In the genomic region with DNA sequence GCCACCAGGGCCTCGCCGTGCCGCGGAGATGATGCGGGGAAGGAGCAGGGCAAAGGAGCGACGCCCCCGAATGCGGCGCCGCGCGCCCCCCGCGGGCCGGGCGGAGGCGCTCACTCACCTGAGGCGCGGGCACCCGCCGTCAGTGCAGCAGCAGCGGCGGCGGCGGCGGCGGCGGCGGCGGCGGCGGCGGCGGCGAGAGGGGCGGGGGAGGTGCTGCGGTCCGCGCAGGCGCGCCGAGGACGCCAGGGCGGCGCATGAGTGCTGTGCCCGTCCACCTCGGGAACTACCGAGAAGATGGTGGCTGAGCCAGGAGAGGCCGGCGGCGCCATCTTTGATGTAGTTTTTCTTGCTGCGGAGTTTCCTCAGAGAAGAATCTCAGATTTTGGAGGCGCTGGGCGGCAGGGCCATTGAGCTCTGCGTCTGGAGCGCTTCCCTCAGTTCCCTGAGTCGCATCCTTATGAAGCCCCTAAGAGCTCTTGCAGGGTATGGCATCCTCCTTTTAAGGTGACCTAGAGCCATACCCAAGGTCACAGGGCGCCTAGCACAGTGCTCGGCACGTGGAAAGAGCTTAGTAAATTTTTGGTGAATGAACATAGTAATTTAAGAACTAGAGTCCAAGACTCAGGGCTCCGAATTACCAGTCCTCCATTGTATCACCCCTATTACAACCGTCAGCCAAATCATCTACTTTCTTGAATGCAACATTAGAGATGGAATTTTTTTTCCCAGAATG, we compare ENCODE assay signal across 8 cellular contexts. TPM values are rescaled to one million over a fixed set of nuclear protein-coding genes. Genes with fewer than 3 reads are reported as not detected.
DNase-seq lines count a peak whose midpoint lies in the region; ATAC-seq, FAIRE-seq and TF ChIP-seq lines count a peak whose summit lies in the region.

A gene (minus strand): TSS at position 164 of the 733 bp plus-strand sequence. CDS start 24,355 bp downstream, outside the sequence.

- TF ChIP-seq CTCF in BJ (IDR thresholded peaks at IDR 0.05; ENCODE audit: insufficient read depth, low read depth, low read length) (no peak), coronary artery (IDR thresholded peaks at IDR 0.05) (no peak)

- ATAC-seq in HG03457 (IDR thresholded peaks at IDR 0.05; ENCODE audit: unreplicated experiment), result peak; percentile 70

- CTCF ChIA-PET in BJ (lab: Yijun Ruan, JAX), result interaction anchor here (0.8 to 4.3 kb wide), 6 partner anchors 9 to 117 kb away, joined by 4 to 15 read pairs (median 4); a partner anchor contains a TSS

- peak; percentile 80 for FAIRE-seq in GM19239 (lab: Jason Lieb, UNC)

- no peaks in the 10 kb centered on the region for H3K27me3 ChIP-seq in BJ (ENCODE audit: control insufficient read depth, insufficient read depth, low read length)

- H3K27ac ChIP-seq in coronary artery, result peak within 1 kb of the TSS; percentile 81 to 88

- H3K4me3 ChIP-seq in BJ (ENCODE audit: low read depth, low read length), result peak within 1 kb of the TSS; percentile 74
- peak within 1 kb of the TSS; percentile 84 for H3K4me3 ChIP-seq in coronary artery

- POLR2A ChIA-PET in BJ (lab: Charles Lee), result no interaction called here

- DNase-seq in BJ (ENCODE audit: low read depth), result peak; percentile 53
- DNase-seq in GM19239 (ENCODE audit: insufficient read length, low spot score), result peak; percentile 98
- peak; percentile 79 for DNase-seq in NCI-H524 treated with DMSO at 0.1 percent for 48 hours (lab: John Stamatoyannopoulos, UW)
- peak; percentile 95 for DNase-seq in activated CD4-positive, alpha-beta T cell treated with anti-CD3 and anti-CD28 coated beads for 48 hours
- DNase-seq in coronary artery (ENCODE audit: low spot score), result peak; percentile 93
- DNase-seq in left kidney (ENCODE audit: low read depth, low spot score), result peak; percentile 98
- DNase-seq in stimulated activated CD4-positive, alpha-beta T cell treated with anti-CD3 and anti-CD28 coated beads, Interleukin-2, amount 100 ng/mL, for 24 hours, result peak; percentile 90 to 92

- 0 out of 2 replicates have a peak, but pooled peaks cover 1% of the 10 kb centered on the region for H3K36me3 ChIP-seq in BJ (ENCODE audit: control insufficient read depth, insufficient read depth, low read length)

RNA-seq across cellular contexts. Expression of the gene that starts here (rescaled TPM):
- polyA plus RNA-seq in BJ (2011; rRNA removed), result 27.0 and 28.5 TPM in 2 replicates
- polyA minus RNA-seq in BJ (2011; rRNA and poly(A)+ RNA removed), result 17.4 and 20.5 TPM in 2 replicates

Comparison
In these comparisons a context has a peak if more than half of its experiments do, and no peak if none do; other contexts are left out.
1. Peak in every context shown above with its lines: DNase-seq, ATAC-seq, H3K4me3 ChIP-seq and H3K27ac ChIP-seq.